Comparison of ENCODE assay signal across 16 cellular contexts in the genomic region with DNA sequence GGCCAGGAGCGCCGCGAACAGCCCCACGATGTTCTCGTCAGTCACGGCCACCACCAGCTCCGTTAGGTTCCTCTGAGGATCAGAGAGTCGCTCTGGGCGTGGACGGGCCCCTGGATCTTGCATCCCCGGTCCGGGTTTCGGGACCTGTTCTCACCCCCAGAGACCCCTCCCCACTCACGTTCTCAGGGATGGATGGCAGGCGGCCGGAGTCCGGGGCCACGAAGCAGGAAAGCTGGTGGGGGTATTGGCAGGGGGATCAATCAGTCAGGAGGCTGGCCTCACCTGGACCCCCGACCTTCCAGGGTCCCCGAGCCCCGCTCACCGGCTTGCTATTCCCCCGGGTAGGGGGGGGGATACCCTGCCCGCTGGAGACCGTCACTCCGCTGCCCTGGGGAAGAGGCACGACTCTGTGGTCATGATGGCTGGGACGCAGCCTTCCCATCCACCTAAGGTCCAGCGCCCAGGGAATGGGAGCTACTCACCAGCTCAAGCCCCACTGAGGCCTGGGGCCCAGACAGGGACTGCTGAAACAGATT. TPM values are rescaled to one million over a fixed set of nuclear protein-coding genes. Genes with fewer than 3 reads are reported as not detected.
DNase-seq lines count a peak whose midpoint lies in the region; ATAC-seq and TF ChIP-seq lines count a peak whose summit lies in the region.
"Had no signal": no experiment of that assay in that cellular context is flagged by ENCODE, and none has a peak within 500 bp of the region (broad histone marks: within the 10 kb centered on the region; RNA-seq: fewer than 3 reads in every experiment).

No MANE protein-coding gene starts in this region.

- peak overlapping the region; percentile 90 for H3K18ac ChIP-seq in neuronal stem cell (ENCODE audit: low read length)

- POLR2A ChIA-PET in Caco-2 (lab: Charles Lee) = interaction anchor here (0.9 to 1.7 kb wide), 7 partner anchors 9 to 276 kb away, joined by 4 to 12 read pairs (median 6); a partner anchor contains a TSS

- H2AFZ ChIP-seq in neuronal stem cell (ENCODE audit: low read length) = peak overlapping the region; percentile 84

- H3K9me3 ChIP-seq in Caco-2 (no peaks in the 10 kb centered on the region), iPS-18a (ENCODE audit: control insufficient read depth, low read depth, low read length) (no peaks in the 10 kb centered on the region), neuronal stem cell (replicated peaks in 1 of 2; ENCODE audit: control insufficient read depth in 2 of 2, insufficient read depth in 1 of 2, low read depth in 1 of 2, low read length in 2 of 2) (peaks cover 0 to 5% of the 10 kb centered on the region in 2 donors)
- H3K9me3 ChIP-seq: prostate gland had no signal

- peak overlapping the region; percentile 78 for H3K4me2 ChIP-seq in neuronal stem cell (ENCODE audit: insufficient read depth, low read length, poor library complexity, severe bottlenecking)

- DNase-seq in Caco-2 (no peak), astrocyte of the spinal cord (ENCODE audit: low read depth, low spot score) (no peak), neuronal stem cell (ENCODE audit: low spot score) (no peak)
- no peak for DNase-seq in stimulated activated CD4-positive, alpha-beta T cell treated with anti-CD3 and anti-CD28 coated beads, Interleukin-1b, Interleukin-23, amount 100 ng/mL, for 48 hours
- DNase-seq: DMS79, NCI-H1105 had no signal

- no peak for TF ChIP-seq CTCF in Caco-2 (IDR thresholded peaks at IDR 0.05; ENCODE audit: insufficient read depth in 1 of 2, low read depth in 1 of 2, low read length in 1 of 2, severe bottlenecking in 1 of 2, unreplicated experiment in 1 of 2)
- no peak for TF ChIP-seq CTCF in astrocyte of the spinal cord (IDR thresholded peaks at IDR 0.05; ENCODE audit: low read depth, low read length)

- intact Hi-C loops in Caco-2 (cut with micrococcal nuclease; ENCODE audit: unreplicated experiment) = loop anchor here (1.0 kb wide), 3 partner anchors 13 to 104 kb away; a partner anchor contains a TSS

- in situ Hi-C loops in astrocyte of the spinal cord (cut with HindIII; ENCODE audit: low sequenced_read_pairs) = no loop called here

- H3K27ac ChIP-seq in iPS-18a (ENCODE audit: low read length) = no peak overlapping the region
- H3K27ac ChIP-seq in neuronal stem cell (replicated peaks; ENCODE audit: low read length) = no peak overlapping the region
- H3K27ac ChIP-seq: foreskin keratinocyte, prostate gland had no signal

- H3K36me3 ChIP-seq in Caco-2 (ENCODE audit: control insufficient read depth, insufficient read depth, low read length) = no peaks in the 10 kb centered on the region
- H3K36me3 ChIP-seq in iPS-18a (ENCODE audit: control insufficient read depth, low read depth, low read length) = no peaks in the 10 kb centered on the region
- no peaks in the 10 kb centered on the region for H3K36me3 ChIP-seq in neuronal stem cell (replicated peaks in 1 of 2; ENCODE audit: control insufficient read depth in 2 of 2, insufficient read depth in 2 of 2, low read length in 2 of 2)
- H3K36me3 ChIP-seq: prostate gland had no signal

- no peak overlapping the region for H4K91ac ChIP-seq in neuronal stem cell (ENCODE audit: low read depth, low read length, poor library complexity)

- H2BK5ac ChIP-seq in neuronal stem cell (ENCODE audit: low read length) = no peak overlapping the region

- H3K27ac Mint-ChIP-seq in Caco-2 (ENCODE audit: unreplicated experiment) = no peak overlapping the region
- H3K27ac Mint-ChIP-seq: activated naive CD8-positive, alpha-beta T cell treated with anti-CD3 and anti-CD28 coated beads, Interleukin-2, amount 10 ng/mL, durations not matched to agents 7 days and 5 days; dendritic cell treated with granulocyte-macrophage colony-stimulating factor and Interleukin-4, amounts not matched to agents 40 ng/mL and 50 ng/mL, for 4 days had no signal

- H3K27me3 Mint-ChIP-seq in Caco-2 (ENCODE audit: insufficient read depth, unreplicated experiment) = no peaks in the 10 kb centered on the region
- H3K27me3 Mint-ChIP-seq: activated naive CD8-positive, alpha-beta T cell treated with anti-CD3 and anti-CD28 coated beads, Interleukin-2, amount 10 ng/mL, durations not matched to agents 7 days and 5 days; dendritic cell treated with granulocyte-macrophage colony-stimulating factor and Interleukin-4, amounts not matched to agents 40 ng/mL and 50 ng/mL, for 4 days; IgD-negative memory B cell had no signal

- H3K14ac ChIP-seq in neuronal stem cell (ENCODE audit: low read length) = no peak overlapping the region

- no peak overlapping the region for H2BK120ac ChIP-seq in neuronal stem cell (ENCODE audit: low read depth, low read length)

- H3K36me3 Mint-ChIP-seq in Caco-2 (ENCODE audit: insufficient read depth, unreplicated experiment) = peaks cover 24% of the 10 kb centered on the region

- H3K9ac ChIP-seq in iPS-18a (ENCODE audit: low read length) (no peak overlapping the region), neuronal stem cell (ENCODE audit: low read depth, low read length, poor library complexity) (peak overlapping the region; percentile 72)

- no peak overlapping the region for H4K8ac ChIP-seq in neuronal stem cell (ENCODE audit: low read depth, low read length)

- ATAC-seq in GM21786 (IDR thresholded peaks at IDR 0.05; ENCODE audit: unreplicated experiment) (no peak), HG03432 (IDR thresholded peaks at IDR 0.05; ENCODE audit: unreplicated experiment) (no peak), GM18519 (IDR thresholded peaks at IDR 0.05; ENCODE audit: low FRiP score, unreplicated experiment) (no peak)

- H3K4me1 ChIP-seq in Caco-2 (peaks cover 19% of the 10 kb centered on the region), iPS-18a (ENCODE audit: control insufficient read depth, low read depth, low read length) (no peaks in the 10 kb centered on the region), neuronal stem cell (ENCODE audit: control insufficient read depth in 2 of 2, insufficient read depth in 1 of 2, low read depth in 1 of 2, low read length in 2 of 2) (peaks cover 6 to 14% of the 10 kb centered on the region in 2 donors)
- H3K4me1 ChIP-seq: foreskin keratinocyte, prostate gland had no signal

- no peak overlapping the region for H3K4ac ChIP-seq in neuronal stem cell (ENCODE audit: low read length)

- peak overlapping the region; percentile 84 for H3K4me3 Mint-ChIP-seq in Caco-2 (ENCODE audit: unreplicated experiment)
- H3K4me3 Mint-ChIP-seq: activated naive CD8-positive, alpha-beta T cell treated with anti-CD3 and anti-CD28 coated beads, Interleukin-2, amount 10 ng/mL, durations not matched to agents 7 days and 5 days; dendritic cell treated with granulocyte-macrophage colony-stimulating factor and Interleukin-4, amounts not matched to agents 40 ng/mL and 50 ng/mL, for 4 days had no signal

- no peak overlapping the region for H2BK12ac ChIP-seq in neuronal stem cell (ENCODE audit: low read length)

- peak overlapping the region; percentile 47 for H3K4me3 ChIP-seq in Caco-2 (ENCODE audit: low read depth, low read length)
- H3K4me3 ChIP-seq in astrocyte of the spinal cord (ENCODE audit: low read depth, low read length) = peak overlapping the region; percentile 7
- peak overlapping the region; percentile 71 for H3K4me3 ChIP-seq in iPS-18a (ENCODE audit: low read length)
- H3K4me3 ChIP-seq in neuronal stem cell (ENCODE audit: low read length in 2 of 2) = peak overlapping the region in 1 of 2 donors; percentile 73
- H3K4me3 ChIP-seq: prostate gland had no signal

- no peaks in the 10 kb centered on the region for H3K9me3 Mint-ChIP-seq in Caco-2 (ENCODE audit: unreplicated experiment)
- H3K9me3 Mint-ChIP-seq: activated naive CD8-positive, alpha-beta T cell treated with anti-CD3 and anti-CD28 coated beads, Interleukin-2, amount 10 ng/mL, durations not matched to agents 7 days and 5 days; dendritic cell treated with granulocyte-macrophage colony-stimulating factor and Interleukin-4, amounts not matched to agents 40 ng/mL and 50 ng/mL, for 4 days; IgD-negative memory B cell had no signal

- CTCF ChIA-PET in Caco-2 (lab: Charles Lee) = interaction anchor here (0.5 to 1.8 kb wide), 5 partner anchors 40 to 386 kb away, joined by 3 to 15 read pairs (median 3); no protein-coding TSS in a partner anchor

- H3K23ac ChIP-seq in neuronal stem cell (ENCODE audit: low read depth, low read length, poor library complexity) = peak overlapping the region; percentile 17

- WGBS in neuronal stem cell (ENCODE audit: extremely low coverage in 2 of 2, insufficient read length in 2 of 2, insufficient replicate concordance in 1 of 2), 2 donors = no CpG with 5 or more reads among the region's 29 CpGs

- no TSS peak for BruUV-seq in Caco-2 (replicated peaks; lab: Mats Ljungman, UMichigan)

- peak overlapping the region; percentile 64 for H2BK15ac ChIP-seq in neuronal stem cell (ENCODE audit: low read length)

- peaks cover 9% of the 10 kb centered on the region for H3K4me1 Mint-ChIP-seq in Caco-2 (ENCODE audit: low read depth, unreplicated experiment)

- H2AK5ac ChIP-seq in neuronal stem cell (ENCODE audit: low read depth, low read length) = peak overlapping the region; percentile 90

- H3K27me3 ChIP-seq in Caco-2 (replicated peaks; ENCODE audit: control insufficient read depth, insufficient read depth, low read length) = no peaks in the 10 kb centered on the region
- peaks cover 21% of the 10 kb centered on the region for H3K27me3 ChIP-seq in iPS-18a (ENCODE audit: control insufficient read depth, insufficient read depth, low read length)
- peaks cover 3 to 56% (median 18%) of the 10 kb centered on the region in 3 experiments for H3K27me3 ChIP-seq in neuronal stem cell (ENCODE audit: control insufficient read depth in 3 of 3, insufficient read depth in 3 of 3, low read depth in 1 of 3, low read length in 3 of 3)

- peaks cover 2% of the 10 kb centered on the region for H3K79me1 ChIP-seq in neuronal stem cell (ENCODE audit: low read depth, low read length)

RNA-seq across cellular contexts. Expression of a gene that starts 4.6 kb away (rescaled TPM):
- total RNA-seq in Caco-2 (2022) = 3.5 and 4.4 TPM in 2 replicates
- 0.61 TPM for polyA plus RNA-seq in neuronal stem cell (2013, experiment 1 of 2)
- 0.60 TPM for polyA plus RNA-seq in neuronal stem cell (2013, experiment 2 of 2)
- total RNA-seq: lung microvascular endothelial cell had no signal

RNA-seq across cellular contexts. Expression of a gene that starts 12.9 kb away (rescaled TPM):
- 53.9 and 54.5 TPM in 2 replicates for total RNA-seq in Caco-2 (2022)
- 0.04 TPM for polyA plus RNA-seq in neuronal stem cell (2013, experiment 1 of 2)
- polyA plus RNA-seq in neuronal stem cell (2013, experiment 2 of 2) = 0.10 TPM
- total RNA-seq: lung microvascular endothelial cell had no signal

RNA-seq across cellular contexts. Expression of a gene that starts 17.4 kb away (rescaled TPM):
- 70.5 and 73.5 TPM in 2 replicates for total RNA-seq in Caco-2 (2022)
- 52.7 TPM for polyA plus RNA-seq in neuronal stem cell (2013, experiment 1 of 2)
- polyA plus RNA-seq in neuronal stem cell (2013, experiment 2 of 2) = 51.9 TPM

RNA-seq across cellular contexts. Expression of a gene that starts 25.1 kb away (rescaled TPM):
- total RNA-seq in Caco-2 (2022) = 3.8 and 6.0 TPM in 2 replicates
- polyA plus RNA-seq in neuronal stem cell (2013, experiment 1 of 2) = 30.8 TPM
- polyA plus RNA-seq in neuronal stem cell (2013, experiment 2 of 2) = 30.4 TPM
- total RNA-seq: foreskin keratinocyte, lung microvascular endothelial cell had no signal
- polyA plus RNA-seq: foreskin keratinocyte had no signal

RNA-seq across cellular contexts. Expression of a gene that starts 43.4 kb away (rescaled TPM):
- 0.23 TPM in 1 of 2 replicates, not detected in the other for total RNA-seq in Caco-2 (2022)
- polyA plus RNA-seq in neuronal stem cell (2013, experiment 1 of 2) = 0.42 TPM
- polyA plus RNA-seq in neuronal stem cell (2013, experiment 2 of 2) = 0.47 TPM
- total RNA-seq: lung microvascular endothelial cell had no signal
- polyA plus RNA-seq: IgD-negative memory B cell had no signal
